ENCODE assay signal across 9 cellular contexts in genomic region chr3:134312072-134312872, GRCh38.
DNase-seq lines count a peak whose midpoint lies in the region; ATAC-seq, FAIRE-seq and TF ChIP-seq lines count a peak whose summit lies in the region.
"Had no signal": no experiment of that assay in that cellular context is flagged by ENCODE, and none has a peak within 500 bp of the region (broad histone marks: within the 10 kb centered on the region; RNA-seq: fewer than 3 reads in every experiment).

No MANE protein-coding gene starts in this region.

- peak overlapping the region; percentile 93 to 95 for H3K27ac ChIP-seq in esophagus (ENCODE audit: low read depth in 2 of 2, low read length in 1 of 2)
- peak overlapping the region; percentile 71 to 87 (median 81) for H3K27ac ChIP-seq in pancreas

- DNase-seq in ELF-1 (ENCODE audit: low read depth, low spot score) (peak; percentile 72), LoVo (ENCODE audit: low spot score) (peak; percentile 56), pancreas (peak; percentile 66 to 86 (median 80)), AG20443 (ENCODE audit: low spot score) (no peak), NCI-H2227 (lab: John Stamatoyannopoulos, UW; ENCODE audit: unreplicated experiment) (no peak)
- DNase-seq in T-helper 2 cell treated with Interferon-gamma antibody and Interleukin-4, amounts not matched to agents 5 μg/mL and 100 μg/mL, for 36 hours (ENCODE audit: low spot score): no peak
- DNase-seq: stimulated activated CD4-positive, alpha-beta T cell treated with anti-CD3 and anti-CD28 coated beads, Interleukin-12 subunit alpha, Interleukin-12 subunit beta, amount 100 ng/mL, for 4 hours had no signal

- H3K9me3 ChIP-seq in esophagus (ENCODE audit: control insufficient read depth in 2 of 2, insufficient read depth in 1 of 2, low read depth in 1 of 2, low read length in 1 of 2) (no peaks in the 10 kb centered on the region), pancreas (no peaks in the 10 kb centered on the region)

- H3K36me3 ChIP-seq in esophagus (ENCODE audit: control insufficient read depth in 2 of 2, insufficient read depth in 2 of 2, low read length in 1 of 2) (no peaks in the 10 kb centered on the region), pancreas (no peaks in the 10 kb centered on the region)

- intact Hi-C loops in pancreas (cut with DNase I): loop anchor here in 1 of 3 donors (5.0 kb wide), 1 partner anchor 65 kb away; no protein-coding TSS in a partner anchor

- H3K4me3 Mint-ChIP-seq in T-helper 2 cell treated with Interferon-gamma antibody and Interleukin-4, amounts not matched to agents 5 μg/mL and 100 μg/mL, for 36 hours: no peak overlapping the region

- H3K36me3 Mint-ChIP-seq in T-helper 2 cell treated with Interferon-gamma antibody and Interleukin-4, amounts not matched to agents 5 μg/mL and 100 μg/mL, for 36 hours (ENCODE audit: low read depth): no peaks in the 10 kb centered on the region

- H3K27me3 Mint-ChIP-seq in T-helper 2 cell treated with Interferon-gamma antibody and Interleukin-4, amounts not matched to agents 5 μg/mL and 100 μg/mL, for 36 hours (ENCODE audit: low read depth): peaks cover 55% of the 10 kb centered on the region

- WGBS in esophagus, 2 donors: 56 to 67% methylated on average over 28 of the region's 28 CpGs
- 54 to 61% methylated on average over 28 of the region's 28 CpGs for WGBS in pancreas, 2 donors

- H3K4me3 ChIP-seq in esophagus (ENCODE audit: low read depth in 1 of 2, low read length in 2 of 2) (no peak overlapping the region), pancreas (peak overlapping the region in 1 of 4 donors; percentile 47)

- TF ChIP-seq CTCF in pancreas (IDR thresholded peaks at IDR 0.05): peak in 1 of 4 donors; percentile 24

- no peaks in the 10 kb centered on the region for H3K9me3 Mint-ChIP-seq in T-helper 2 cell treated with Interferon-gamma antibody and Interleukin-4, amounts not matched to agents 5 μg/mL and 100 μg/mL, for 36 hours

- H3K4me1 ChIP-seq in esophagus (ENCODE audit: control insufficient read depth in 2 of 2, insufficient read depth in 2 of 2, low read length in 1 of 2): peaks cover 18 to 43% of the 10 kb centered on the region in 2 donors
- H3K4me1 ChIP-seq in pancreas: peaks cover 0 to 13% (median 8%) of the 10 kb centered on the region in 3 donors

- FAIRE-seq in pancreas (lab: Jason Lieb, UNC): no peak

- no peak overlapping the region for H3K27ac Mint-ChIP-seq in T-helper 2 cell treated with Interferon-gamma antibody and Interleukin-4, amounts not matched to agents 5 μg/mL and 100 μg/mL, for 36 hours

- H3K4me1 Mint-ChIP-seq in T-helper 2 cell treated with Interferon-gamma antibody and Interleukin-4, amounts not matched to agents 5 μg/mL and 100 μg/mL, for 36 hours (ENCODE audit: low read depth): peaks cover 2% of the 10 kb centered on the region

- H3K27me3 ChIP-seq in esophagus (ENCODE audit: control insufficient read depth in 1 of 2, insufficient read depth in 2 of 2, low read length in 2 of 2) (no peaks in the 10 kb centered on the region), pancreas (no peaks in the 10 kb centered on the region)

- ATAC-seq in pancreas: peak; percentile 54 to 74 (median 64)
- ATAC-seq in GM21390 (IDR thresholded peaks at IDR 0.05; ENCODE audit: unreplicated experiment): no peak

Comparison
In these comparisons a context has a peak if more than half of its experiments do, and no peak if none do; other contexts are left out.
1. DNase-seq: peak in ELF-1 (single experiment), LoVo (single experiment) and pancreas (6 of 6); none in T-helper 2 cell treated with Interferon-gamma antibody and Interleukin-4, amounts not matched to agents 5 μg/mL and 100 μg/mL, for 36 hours (single experiment), AG20443 (single experiment) and NCI-H2227 (single experiment).